ENCODE assay signal across 19 cellular contexts in genomic region chr1:48194801-48195200, GRCh38. TPM values are rescaled to one million over a fixed set of nuclear protein-coding genes. Genes with fewer than 3 reads are reported as not detected.
DNase-seq lines count a peak whose midpoint lies in the region; ATAC-seq and TF ChIP-seq lines count a peak whose summit lies in the region.
"Had no signal": no experiment of that assay in that cellular context is flagged by ENCODE, and none has a peak within 500 bp of the region (broad histone marks: within the 10 kb centered on the region; RNA-seq: fewer than 3 reads in every experiment).

No MANE protein-coding gene starts in this region.

- H3K9me3 ChIP-seq in PC-3 (ENCODE audit: low read length) (peaks cover 9% of the 10 kb centered on the region; the same call in 1 of the 2 replicates), RWPE2 (ENCODE audit: severe bottlenecking) (no peaks in the 10 kb centered on the region)
- H3K9me3 ChIP-seq in naive thymus-derived CD4-positive, alpha-beta T cell (ENCODE audit: control insufficient read depth in 2 of 3, low read length in 3 of 3) = no peaks in the 10 kb centered on the region

- H3K27ac Mint-ChIP-seq in naive thymus-derived CD4-positive, alpha-beta T cell = no peak overlapping the region
- H3K27ac Mint-ChIP-seq: CD14-positive monocyte; CD4-positive, alpha-beta memory T cell; GM23338 had no signal

- H3K27me3 Mint-ChIP-seq in naive thymus-derived CD4-positive, alpha-beta T cell = peaks cover 2 to 22% (median 9%) of the 10 kb centered on the region in 5 donors

- H3K36me3 ChIP-seq in PC-3 (ENCODE audit: low read depth, low read length) (no peaks in the 10 kb centered on the region), RWPE2 (ENCODE audit: low read depth) (no peaks in the 10 kb centered on the region)
- H3K36me3 ChIP-seq in naive thymus-derived CD4-positive, alpha-beta T cell (ENCODE audit: control insufficient read depth in 2 of 3, insufficient read depth in 3 of 3, low read length in 3 of 3) = no peaks in the 10 kb centered on the region
- H3K36me3 ChIP-seq: BLaER1 had no signal

- H3K4me2 ChIP-seq in PC-3 (ENCODE audit: low read length) = no peak overlapping the region
- H3K4me2 ChIP-seq: BLaER1, GM23338 had no signal

- no peaks in the 10 kb centered on the region for H3K4me1 ChIP-seq in PC-3 (ENCODE audit: insufficient read depth, low read length)
- H3K4me1 ChIP-seq in RWPE2 (ENCODE audit: insufficient read depth, poor library complexity, severe bottlenecking) = no peaks in the 10 kb centered on the region
- H3K4me1 ChIP-seq in naive thymus-derived CD4-positive, alpha-beta T cell (ENCODE audit: control insufficient read depth in 2 of 2, insufficient read depth in 2 of 2, low read length in 2 of 2) = no peaks in the 10 kb centered on the region

- POLR2A ChIA-PET in PC-3 (lab: Charles Lee; ENCODE audit: unreplicated experiment) = interaction anchor here (0.6 kb wide), 1 partner anchor 126 kb away, joined by 3 read pairs; no protein-coding TSS in a partner anchor
- POLR2A ChIA-PET in naive thymus-derived CD4-positive, alpha-beta T cell (lab: Charles Lee) = no interaction called here

- H3K27ac ChIP-seq in PC-3 (ENCODE audit: low read length) (no peak overlapping the region), RWPE2 (ENCODE audit: poor library complexity, severe bottlenecking) (no peak overlapping the region)
- H3K27ac ChIP-seq in naive thymus-derived CD4-positive, alpha-beta T cell (ENCODE audit: low read depth, low read length) = no peak overlapping the region
- H3K27ac ChIP-seq: BLaER1 had no signal

- TF ChIP-seq CTCF in PC-3 (conservative IDR thresholded peaks at IDR 0.05; ENCODE audit: low read depth, low read length) (no peak), RWPE2 (IDR thresholded peaks at IDR 0.05; ENCODE audit: poor library complexity, severe bottlenecking) (no peak), epithelial cell of esophagus (IDR thresholded peaks at IDR 0.05; ENCODE audit: insufficient read depth, low read depth, low read length, missing control alignments) (no peak)

- no peaks in the 10 kb centered on the region; the same call in 1 of the 2 replicates for H3K27me3 ChIP-seq in PC-3 (ENCODE audit: low read length)
- no peaks in the 10 kb centered on the region for H3K27me3 ChIP-seq in RWPE2 (ENCODE audit: insufficient read depth, poor library complexity, severe bottlenecking)
- no peaks in the 10 kb centered on the region for H3K27me3 ChIP-seq in naive thymus-derived CD4-positive, alpha-beta T cell (ENCODE audit: control insufficient read depth in 2 of 2, insufficient read depth in 2 of 2, low read length in 2 of 2)
- H3K27me3 ChIP-seq: BLaER1 had no signal

- H3K9ac ChIP-seq in PC-3 (ENCODE audit: low read length) = no peak overlapping the region
- H3K9ac ChIP-seq: BLaER1 had no signal

- H4K20me1 ChIP-seq in PC-3 (ENCODE audit: low read length) = no peaks in the 10 kb centered on the region
- H4K20me1 ChIP-seq: BLaER1 had no signal

- no peaks in the 10 kb centered on the region for H3K9me2 ChIP-seq in PC-3 (replicated peaks; ENCODE audit: low read length)

- ATAC-seq in PC-3 (no peak), RWPE2 (ENCODE audit: low read depth) (peak; percentile 49; the same call in 1 of the 3 replicates)
- no peak for ATAC-seq in naive thymus-derived CD4-positive, alpha-beta T cell
- ATAC-seq: GM23338 had no signal

- CTCF ChIA-PET in PC-3 (lab: Charles Lee) = interaction anchor here (0.6 kb wide), 1 partner anchor 14 kb away, joined by 4 read pairs; no protein-coding TSS in a partner anchor
- CTCF ChIA-PET in naive thymus-derived CD4-positive, alpha-beta T cell (lab: Charles Lee) = no interaction called here

- no peak overlapping the region for H3K4me3 Mint-ChIP-seq in naive thymus-derived CD4-positive, alpha-beta T cell
- H3K4me3 Mint-ChIP-seq: CD4-positive, alpha-beta memory T cell; GM23338 had no signal

- H3F3A ChIP-seq in PC-3 (ENCODE audit: low read length, unreplicated experiment) = no peaks in the 10 kb centered on the region

- H3K9me3 Mint-ChIP-seq in naive thymus-derived CD4-positive, alpha-beta T cell = peaks cover 0 to 4% (median 0%) of the 10 kb centered on the region in 11 donors

- no peak overlapping the region for H3K4me3 ChIP-seq in PC-3 (ENCODE audit: low read length)
- no peak overlapping the region for H3K4me3 ChIP-seq in RWPE2 (ENCODE audit: severe bottlenecking)
- H3K4me3 ChIP-seq in epithelial cell of esophagus (ENCODE audit: low read length) = no peak overlapping the region
- no peak overlapping the region for H3K4me3 ChIP-seq in naive thymus-derived CD4-positive, alpha-beta T cell (ENCODE audit: low read length)
- H3K4me3 ChIP-seq: BLaER1, GM23338 had no signal

- no peaks in the 10 kb centered on the region for H3K36me3 Mint-ChIP-seq in naive thymus-derived CD4-positive, alpha-beta T cell
- H3K36me3 Mint-ChIP-seq: CD14-positive monocyte; CD4-positive, alpha-beta memory T cell had no signal

- BruUV-seq in PC-3 (replicated peaks; lab: Mats Ljungman, UMichigan) = no TSS peak

- H2AFZ ChIP-seq in PC-3 (ENCODE audit: low read length) = no peak overlapping the region
- H2AFZ ChIP-seq: GM23338 had no signal

- intact Hi-C loops in PC-3 (cut with micrococcal nuclease) = no loop called here
- intact Hi-C loops in naive thymus-derived CD4-positive, alpha-beta T cell (cut with micrococcal nuclease) = no loop called here

- DNase-seq in PC-3 (peak; percentile 12), RWPE2 (ENCODE audit: low spot score) (no peak), epithelial cell of esophagus (ENCODE audit: low read depth) (peak; percentile 69), renal cortical epithelial cell (ENCODE audit: low read depth) (peak; percentile 67), SK-N-DZ (ENCODE audit: low spot score) (no peak), nucleus accumbens (lab: John Stamatoyannopoulos, UW) (no peak)
- no peak for DNase-seq in naive thymus-derived CD4-positive, alpha-beta T cell
- DNase-seq: 8988T; CD4-positive, alpha-beta memory T cell; DMS153; DMS79; GF-D8; HCEC 1CT had no signal

- H3K4me1 Mint-ChIP-seq in naive thymus-derived CD4-positive, alpha-beta T cell = peaks cover 0 to 4% (median 0%) of the 10 kb centered on the region in 7 donors
- H3K4me1 Mint-ChIP-seq: CD4-positive, alpha-beta memory T cell; GM23338 had no signal

- H3K79me2 ChIP-seq in PC-3 (ENCODE audit: low read length) = no peaks in the 10 kb centered on the region

RNA-seq across cellular contexts. Expression of gene SLC5A9, which starts 27.7 kb away (rescaled TPM):
- total RNA-seq in PC-3 (2014; rRNA removed) (not detected in 2 replicates), renal cortical epithelial cell (0.35 and 1.6 TPM in 2 replicates)
- 0.03 and 0.21 TPM in 2 replicates for polyA plus RNA-seq in SK-N-DZ (2014; cell fraction: cytosol; rRNA removed)
- 0.67 and 0.94 TPM in 2 replicates for polyA plus RNA-seq in SK-N-DZ (2014; cell fraction: nucleus; rRNA removed)
- total RNA-seq in naive thymus-derived CD4-positive, alpha-beta T cell = not detected
- polyA plus RNA-seq in naive thymus-derived CD4-positive, alpha-beta T cell = not detected
- total RNA-seq: A673; CD4-positive, alpha-beta memory T cell; Daoy had no signal
- polyA plus RNA-seq: AG04450; CD4-positive, alpha-beta memory T cell had no signal

Comparison
In these comparisons a context has a peak if more than half of its experiments do, and no peak if none do; other contexts are left out.
1. DNase-seq: peak in PC-3 (single experiment), epithelial cell of esophagus (single experiment) and renal cortical epithelial cell (single experiment); none in RWPE2 (single experiment), SK-N-DZ (single experiment), nucleus accumbens (0 of 56) and naive thymus-derived CD4-positive, alpha-beta T cell (0 of 9).